In genomic region chr19:18099623-18099995, GRCh38 we compare ENCODE assay signal across 12 cellular contexts. TPM values are rescaled to one million over a fixed set of nuclear protein-coding genes. Genes with fewer than 3 reads are reported as not detected.
DNase-seq lines count a peak whose midpoint lies in the region; ATAC-seq, FAIRE-seq and TF ChIP-seq lines count a peak whose summit lies in the region.
"Had no signal": no experiment of that assay in that cellular context is flagged by ENCODE, and none has a peak within 500 bp of the region (broad histone marks: within the 10 kb centered on the region; RNA-seq: fewer than 3 reads in every experiment).

No MANE protein-coding gene starts in this region.

- H3K9me3 Mint-ChIP-seq in type B pancreatic cell = no peaks in the 10 kb centered on the region

- no peaks in the 10 kb centered on the region for H3K9me2 ChIP-seq in SU-DHL-6 (replicated peaks; ENCODE audit: insufficient read depth, low read length)

- TF ChIP-seq CTCF in HepG2 (CRISPR knock-in tag; IDR thresholded peaks at IDR 0.05) (no peak), right lobe of liver (IDR thresholded peaks at IDR 0.05) (no peak), SU-DHL-6 (IDR thresholded peaks at IDR 0.05; ENCODE audit: insufficient read depth, low read length, poor library complexity, severe bottlenecking) (no peak), type B pancreatic cell (conservative IDR thresholded peaks at IDR 0.05) (no peak)

- H3K36me3 ChIP-seq in HepG2 (replicated peaks in 1 of 2; ENCODE audit: control insufficient read depth in 1 of 2, insufficient read depth in 2 of 2, low read length in 2 of 2) (no peaks in the 10 kb centered on the region), right lobe of liver (no peaks in the 10 kb centered on the region), SU-DHL-6 (ENCODE audit: low read length) (no peaks in the 10 kb centered on the region), SJCRH30 (no peaks in the 10 kb centered on the region)
- H3K36me3 ChIP-seq in effector memory CD4-positive, alpha-beta T cell (ENCODE audit: control insufficient read depth, insufficient read depth, low read length) = no peaks in the 10 kb centered on the region
- H3K36me3 ChIP-seq: prostate gland had no signal

- H3K9ac ChIP-seq in HepG2 (ENCODE audit: insufficient read depth, low read depth, low read length) = no peak overlapping the region
- peak overlapping the region; percentile 79 for H3K9ac ChIP-seq in SU-DHL-6 (ENCODE audit: low read length)

- H2AFZ ChIP-seq in HepG2 (ENCODE audit: low read length) = no peak overlapping the region
- H2AFZ ChIP-seq in SU-DHL-6 (ENCODE audit: low read depth, low read length, severe bottlenecking) = no peak overlapping the region

- H3K4me3 ChIP-seq in HepG2 (replicated peaks in 1 of 3; ENCODE audit: insufficient read depth in 1 of 3, low read depth in 2 of 3, low read length in 3 of 3) (0 out of 6 replicates have a peak overlapping the region, but pooled peaks of 1 of the 3 experiments have one; percentile 74), right lobe of liver (no peak overlapping the region), SU-DHL-6 (ENCODE audit: insufficient read depth, low read length, poor library complexity, severe bottlenecking) (peak overlapping the region; percentile 78), SJCRH30 (no peak overlapping the region)
- H3K4me3 ChIP-seq in effector memory CD4-positive, alpha-beta T cell (ENCODE audit: insufficient read depth, low read depth, low read length, poor library complexity, severe bottlenecking) = peak overlapping the region; percentile 56

- no peak for ATAC-seq in HepG2
- ATAC-seq in right lobe of liver = no peak

- no peak overlapping the region for H3K4me3 Mint-ChIP-seq in type B pancreatic cell

- CTCF ChIA-PET in HepG2 (lab: Yijun Ruan, JAX; ENCODE audit: low intra/inter-chr PET ratio, low total read pairs) = no interaction called here

- in situ Hi-C loops in HepG2 (cut with HindIII; ENCODE audit: extremely low pct_ligation_motif_present, low pct_unique_long_range_greater_than_20kb) = no loop called here

- peak overlapping the region; percentile 64 for H3K27ac Mint-ChIP-seq in type B pancreatic cell

- H3K4me1 Mint-ChIP-seq in type B pancreatic cell (ENCODE audit: unreplicated experiment) = peaks cover 3% of the 10 kb centered on the region

- no peak for TF ChIP-seq EP300 in HepG2 (IDR thresholded peaks at IDR 0.05; ENCODE audit: low read depth in 2 of 2, low read length in 2 of 2)
- TF ChIP-seq EP300 in HepG2 (CRISPR knock-in tag; IDR thresholded peaks at IDR 0.05; ENCODE audit: borderline replicate concordance) = no peak

- FAIRE-seq in HepG2 (lab: Jason Lieb, UNC) = no peak
- FAIRE-seq: urothelium cell line had no signal

- peaks cover 52% of the 10 kb centered on the region for H3F3A ChIP-seq in SU-DHL-6 (ENCODE audit: insufficient read depth)

- H3K27ac ChIP-seq in HepG2 (ENCODE audit: extremely low read length, insufficient read depth, low read length) (no peak overlapping the region), right lobe of liver (no peak overlapping the region), SU-DHL-6 (ENCODE audit: low read depth, low read length) (peak overlapping the region; percentile 93), SJCRH30 (no peak overlapping the region)
- no peak overlapping the region for H3K27ac ChIP-seq in effector memory CD4-positive, alpha-beta T cell (ENCODE audit: insufficient read depth, low read length, poor library complexity, severe bottlenecking)
- H3K27ac ChIP-seq: prostate gland had no signal

- no peaks in the 10 kb centered on the region for H3K36me3 Mint-ChIP-seq in type B pancreatic cell

- no peak for TF ChIP-seq RAD21 in HepG2 (CRISPR knock-in tag; IDR thresholded peaks at IDR 0.05)

- H3K79me2 ChIP-seq in HepG2 (ENCODE audit: insufficient read depth, low read length) (no peaks in the 10 kb centered on the region), SU-DHL-6 (ENCODE audit: insufficient read depth, low read length) (peaks cover 34% of the 10 kb centered on the region)

- H3K27me3 ChIP-seq in HepG2 (ENCODE audit: control insufficient read depth in 1 of 2, insufficient read depth in 2 of 2, low read length in 2 of 2) (peaks cover 2 to 10% of the 10 kb centered on the region in 2 experiments; a peak in 3 of 5 replicates), right lobe of liver (no peaks in the 10 kb centered on the region), SU-DHL-6 (ENCODE audit: low read length) (no peaks in the 10 kb centered on the region), SJCRH30 (peaks cover 28% of the 10 kb centered on the region)
- H3K27me3 ChIP-seq in effector memory CD4-positive, alpha-beta T cell (replicated peaks; ENCODE audit: control insufficient read depth, insufficient read depth, low read length, poor library complexity, severe bottlenecking) = no peaks in the 10 kb centered on the region

- intact Hi-C loops in HepG2 (cut with micrococcal nuclease; ENCODE audit: unreplicated experiment) (no loop called here), right lobe of liver (cut with DNase I) (no loop called here), posterior vena cava (cut with DNase I) (no loop called here)

- DNase-seq in HepG2 (ENCODE audit: low spot score) (no peak), right lobe of liver (no peak), type B pancreatic cell (ENCODE audit: extremely low spot score, unreplicated experiment) (no peak), SJCRH30 (no peak), DMS53 treated with DMSO at 0.1 percent for 48 hours (lab: John Stamatoyannopoulos, UW; ENCODE audit: unreplicated experiment) (no peak), posterior vena cava (ENCODE audit: low spot score) (no peak)
- DNase-seq in effector memory CD4-positive, alpha-beta T cell = no peak
- DNase-seq: DMS79 treated with DMSO at 0.1 percent for 48 hours, NCI-H2029 treated with DMSO at 0.1 percent for 48 hours had no signal

- H3K27me3 Mint-ChIP-seq in type B pancreatic cell = peaks cover 48% of the 10 kb centered on the region

- POLR2A ChIA-PET in HepG2 (lab: Yijun Ruan, JAX) = interaction anchor here (2.5 kb wide), 1 partner anchor 10 kb away, joined by 16 read pairs; no protein-coding TSS in a partner anchor

- peak overlapping the region; percentile 95; the same call in 1 of the 2 replicates for H3K4me2 ChIP-seq in HepG2 (ENCODE audit: low read depth, low read length)
- peak overlapping the region; percentile 71 for H3K4me2 ChIP-seq in SU-DHL-6 (ENCODE audit: low read depth, low read length, poor library complexity, severe bottlenecking)

- H3K4me1 ChIP-seq in HepG2 (ENCODE audit: insufficient read depth, low read length) = peaks cover 56% of the 10 kb centered on the region
- peaks cover 0 to 13% (median 6%) of the 10 kb centered on the region in 4 donors for H3K4me1 ChIP-seq in right lobe of liver
- peaks cover 26% of the 10 kb centered on the region for H3K4me1 ChIP-seq in effector memory CD4-positive, alpha-beta T cell (ENCODE audit: control insufficient read depth, insufficient read depth, low read length, poor library complexity, severe bottlenecking)
- no peaks in the 10 kb centered on the region for H3K4me1 ChIP-seq in SJCRH30
- H3K4me1 ChIP-seq: prostate gland had no signal

- H3K9me3 ChIP-seq in HepG2 (ENCODE audit: low read length) = no peaks in the 10 kb centered on the region
- no peaks in the 10 kb centered on the region for H3K9me3 ChIP-seq in right lobe of liver
- H3K9me3 ChIP-seq in SU-DHL-6 (ENCODE audit: insufficient read depth, low read length) = no peaks in the 10 kb centered on the region
- no peaks in the 10 kb centered on the region for H3K9me3 ChIP-seq in effector memory CD4-positive, alpha-beta T cell (ENCODE audit: control insufficient read depth, low read length)
- H3K9me3 ChIP-seq in SJCRH30 (replicated peaks) = no peaks in the 10 kb centered on the region
- H3K9me3 ChIP-seq: prostate gland had no signal

- no peaks in the 10 kb centered on the region for H4K20me1 ChIP-seq in HepG2 (ENCODE audit: insufficient read depth, low read length)
- no peaks in the 10 kb centered on the region for H4K20me1 ChIP-seq in SU-DHL-6 (ENCODE audit: low read depth, low read length)

- BruUV-seq in HepG2 (replicated peaks; lab: Mats Ljungman, UMichigan) = no TSS peak

- TF ChIP-seq POLR2A in HepG2 (IDR thresholded peaks at IDR 0.05; ENCODE audit: insufficient read depth in 1 of 2, low read depth in 2 of 2, low read length in 2 of 2) = no peak
- TF ChIP-seq POLR2A in right lobe of liver (IDR thresholded peaks at IDR 0.05) = no peak

- 23% methylated on average over 8 of the region's 8 CpGs for WGBS in HepG2 (ENCODE audit: low lambda C conversion rate)
- WGBS in right lobe of liver (ENCODE audit: insufficient coverage, low coverage, low lambda C conversion rate, missing lambda C conversion rate) = 100% methylated on average over 1 of the region's 8 CpGs

RNA-seq across cellular contexts. Expression of gene MAST3, which starts 2.0 kb away (rescaled TPM):
- total RNA-seq in HepG2 (2016; rRNA removed; fragmentation: Illumina TruSeq; extraction: Trizol) (4.1 and 4.5 TPM in 2 replicates), right lobe of liver (10 to 100 TPM in 3 of 6 experiments, 1 to 10 TPM in 3; 8.0 to 17.9 (median 10.0) TPM), type B pancreatic cell (ENCODE audit: low replicate concordance) (11.0 and 14.1 TPM in 2 replicates), posterior vena cava (1 to 10 TPM; 5.6 to 7.1 TPM)
- total RNA-seq in HepG2 (2016; cell fraction: cytosol; rRNA removed; fragmentation: Illumina TruSeq; extraction: Trizol; ENCODE audit: low read depth) = 1.9 and 2.8 TPM in 2 replicates
- 3.6 and 4.1 TPM in 2 replicates for total RNA-seq in HepG2 (2016; cell fraction: insoluble cytoplasmic fraction; rRNA removed; fragmentation: Illumina TruSeq; extraction: Trizol)
- total RNA-seq in HepG2 (2016; cell fraction: membrane; rRNA removed; fragmentation: Illumina TruSeq; extraction: Trizol) = 4.4 and 5.1 TPM in 2 replicates
- 5.3 and 7.5 TPM in 2 replicates for total RNA-seq in HepG2 (2016; cell fraction: nucleus; rRNA removed; fragmentation: Illumina TruSeq; extraction: Trizol)
- 4.6 and 6.0 TPM in 2 replicates for polyA plus RNA-seq in HepG2 (2011; rRNA removed)
- polyA plus RNA-seq in HepG2 (2011; cell fraction: cytosol; rRNA removed) = 2.0 and 2.4 TPM in 2 replicates
- 18.7 and 20.6 TPM in 2 replicates for polyA plus RNA-seq in HepG2 (2011; cell fraction: nucleus; rRNA removed)
- 5.2 and 6.4 TPM in 2 replicates for polyA plus RNA-seq in HepG2 (2012)
- 1.0 and 1.1 TPM in 2 replicates for polyA plus RNA-seq in HepG2 (2016; cell fraction: cytosol; fragmentation: Illumina TruSeq; extraction: Trizol; ENCODE audit: low read depth)
- polyA plus RNA-seq in HepG2 (2016; cell fraction: insoluble cytoplasmic fraction; fragmentation: Illumina TruSeq; extraction: Trizol; ENCODE audit: low read depth) = 4.1 and 5.8 TPM in 2 replicates
- polyA plus RNA-seq in HepG2 (2016; cell fraction: membrane; fragmentation: Illumina TruSeq; extraction: Trizol; ENCODE audit: low read depth) = 2.0 and 2.2 TPM in 2 replicates
- polyA plus RNA-seq in HepG2 (2016; cell fraction: nucleus; fragmentation: Illumina TruSeq; extraction: Trizol; ENCODE audit: insufficient read depth, low read depth) = 22.7 and 26.8 TPM in 2 replicates
- polyA minus RNA-seq in HepG2 (2011; rRNA and poly(A)+ RNA removed; ENCODE audit: low replicate concordance) = 3.2 and 9.3 TPM in 2 replicates
- polyA minus RNA-seq in HepG2 (2011; cell fraction: cytosol; rRNA and poly(A)+ RNA removed) = 6.7 and 7.6 TPM in 2 replicates
- 7.3 and 8.5 TPM in 2 replicates for polyA minus RNA-seq in HepG2 (2011; cell fraction: nucleus; rRNA and poly(A)+ RNA removed)
- total RNA-seq in SJCRH30 (2014; rRNA removed; shearing (Covaris generic)) = 4.3 and 4.5 TPM in 2 replicates

RNA-seq across cellular contexts. Expression of gene IL12RB1, which starts 12.9 kb away (rescaled TPM):
- total RNA-seq in HepG2 (2016; rRNA removed; fragmentation: Illumina TruSeq; extraction: Trizol) = 0.04 TPM in 1 of 2 replicates, not detected in the other
- total RNA-seq in HepG2 (2016; cell fraction: cytosol; rRNA removed; fragmentation: Illumina TruSeq; extraction: Trizol; ENCODE audit: low read depth) = not detected in 2 replicates
- 0.09 TPM in 1 of 2 replicates, not detected in the other for total RNA-seq in HepG2 (2016; cell fraction: insoluble cytoplasmic fraction; rRNA removed; fragmentation: Illumina TruSeq; extraction: Trizol)
- total RNA-seq in HepG2 (2016; cell fraction: membrane; rRNA removed; fragmentation: Illumina TruSeq; extraction: Trizol) = 0.12 TPM in 1 of 2 replicates, not detected in the other
- not detected in 2 replicates for total RNA-seq in HepG2 (2016; cell fraction: nucleus; rRNA removed; fragmentation: Illumina TruSeq; extraction: Trizol)
- 0.03 and 0.13 TPM in 2 replicates for polyA plus RNA-seq in HepG2 (2011; rRNA removed)
- 0.10 and 0.19 TPM in 2 replicates for polyA plus RNA-seq in HepG2 (2011; cell fraction: cytosol; rRNA removed)
- 0.27 and 0.35 TPM in 2 replicates for polyA plus RNA-seq in HepG2 (2011; cell fraction: nucleus; rRNA removed)
- 0.12 TPM in 1 of 2 replicates, not detected in the other for polyA plus RNA-seq in HepG2 (2012)
- not detected in 2 replicates for polyA plus RNA-seq in HepG2 (2016; cell fraction: cytosol; fragmentation: Illumina TruSeq; extraction: Trizol; ENCODE audit: low read depth)
- polyA plus RNA-seq in HepG2 (2016; cell fraction: insoluble cytoplasmic fraction; fragmentation: Illumina TruSeq; extraction: Trizol; ENCODE audit: low read depth) = not detected in 2 replicates
- 0.09 TPM in 1 of 2 replicates, not detected in the other for polyA plus RNA-seq in HepG2 (2016; cell fraction: membrane; fragmentation: Illumina TruSeq; extraction: Trizol; ENCODE audit: low read depth)
- 0.20 TPM in 1 of 2 replicates, not detected in the other for polyA plus RNA-seq in HepG2 (2016; cell fraction: nucleus; fragmentation: Illumina TruSeq; extraction: Trizol; ENCODE audit: insufficient read depth, low read depth)
- polyA minus RNA-seq in HepG2 (2011; rRNA and poly(A)+ RNA removed; ENCODE audit: low replicate concordance) = 0.12 and 0.36 TPM in 2 replicates
- not detected in 2 replicates for polyA minus RNA-seq in HepG2 (2011; cell fraction: cytosol; rRNA and poly(A)+ RNA removed)
- not detected in 2 replicates for polyA minus RNA-seq in HepG2 (2011; cell fraction: nucleus; rRNA and poly(A)+ RNA removed)
- total RNA-seq in right lobe of liver = 1 to 10 TPM in 1 of 6 experiments, under 1 TPM in 5; 0.25 to 2.0 (median 0.70) TPM
- total RNA-seq in type B pancreatic cell (ENCODE audit: low replicate concordance) = not detected in 2 replicates
- total RNA-seq in SJCRH30 (2014; rRNA removed; shearing (Covaris generic)) = not detected in 2 replicates
- total RNA-seq in posterior vena cava = 1 to 10 TPM; 1.7 to 2.3 TPM

RNA-seq across cellular contexts. Expression of gene PIK3R2, which starts 53.4 kb away (rescaled TPM):
- total RNA-seq in HepG2 (2016; rRNA removed; fragmentation: Illumina TruSeq; extraction: Trizol) = 15.8 and 25.3 TPM in 2 replicates
- total RNA-seq in HepG2 (2016; cell fraction: cytosol; rRNA removed; fragmentation: Illumina TruSeq; extraction: Trizol; ENCODE audit: low read depth) = 13.7 and 16.1 TPM in 2 replicates
- 12.5 and 18.3 TPM in 2 replicates for total RNA-seq in HepG2 (2016; cell fraction: insoluble cytoplasmic fraction; rRNA removed; fragmentation: Illumina TruSeq; extraction: Trizol)
- 33.3 and 40.2 TPM in 2 replicates for total RNA-seq in HepG2 (2016; cell fraction: membrane; rRNA removed; fragmentation: Illumina TruSeq; extraction: Trizol)
- total RNA-seq in HepG2 (2016; cell fraction: nucleus; rRNA removed; fragmentation: Illumina TruSeq; extraction: Trizol) = 14.5 and 18.4 TPM in 2 replicates
- polyA plus RNA-seq in HepG2 (2011; rRNA removed) = 18.6 and 27.2 TPM in 2 replicates
- polyA plus RNA-seq in HepG2 (2011; cell fraction: cytosol; rRNA removed) = 17.0 and 21.2 TPM in 2 replicates
- 35.7 and 42.1 TPM in 2 replicates for polyA plus RNA-seq in HepG2 (2011; cell fraction: nucleus; rRNA removed)
- polyA plus RNA-seq in HepG2 (2012) = 39.2 and 39.3 TPM in 2 replicates
- 8.4 and 11.9 TPM in 2 replicates for polyA plus RNA-seq in HepG2 (2016; cell fraction: cytosol; fragmentation: Illumina TruSeq; extraction: Trizol; ENCODE audit: low read depth)
- 30.5 and 42.6 TPM in 2 replicates for polyA plus RNA-seq in HepG2 (2016; cell fraction: insoluble cytoplasmic fraction; fragmentation: Illumina TruSeq; extraction: Trizol; ENCODE audit: low read depth)
- polyA plus RNA-seq in HepG2 (2016; cell fraction: membrane; fragmentation: Illumina TruSeq; extraction: Trizol; ENCODE audit: low read depth) = 46.8 and 48.0 TPM in 2 replicates
- polyA plus RNA-seq in HepG2 (2016; cell fraction: nucleus; fragmentation: Illumina TruSeq; extraction: Trizol; ENCODE audit: insufficient read depth, low read depth) = 60.8 and 65.6 TPM in 2 replicates
- polyA minus RNA-seq in HepG2 (2011; rRNA and poly(A)+ RNA removed; ENCODE audit: low replicate concordance) = 18.1 and 22.4 TPM in 2 replicates
- polyA minus RNA-seq in HepG2 (2011; cell fraction: cytosol; rRNA and poly(A)+ RNA removed) = 12.0 and 21.3 TPM in 2 replicates
- 12.7 and 19.6 TPM in 2 replicates for polyA minus RNA-seq in HepG2 (2011; cell fraction: nucleus; rRNA and poly(A)+ RNA removed)
- total RNA-seq in right lobe of liver = 10 to 100 TPM; 11.1 to 21.4 (median 14.6) TPM
- 41.4 and 47.0 TPM in 2 replicates for total RNA-seq in type B pancreatic cell (ENCODE audit: low replicate concordance)
- 35.0 and 39.0 TPM in 2 replicates for total RNA-seq in SJCRH30 (2014; rRNA removed; shearing (Covaris generic))
- 10 to 100 TPM; 11.5 to 13.0 TPM for total RNA-seq in posterior vena cava

Comparison
In these comparisons a context has a peak if more than half of its experiments do, and no peak if none do; other contexts are left out.
1. H3K4me3 ChIP-seq: peak in SU-DHL-6 (single experiment) and effector memory CD4-positive, alpha-beta T cell (single experiment); none in right lobe of liver (0 of 3) and SJCRH30 (single experiment).